Comparison of ENCODE assay signal across 8 cellular contexts in the genomic region with DNA sequence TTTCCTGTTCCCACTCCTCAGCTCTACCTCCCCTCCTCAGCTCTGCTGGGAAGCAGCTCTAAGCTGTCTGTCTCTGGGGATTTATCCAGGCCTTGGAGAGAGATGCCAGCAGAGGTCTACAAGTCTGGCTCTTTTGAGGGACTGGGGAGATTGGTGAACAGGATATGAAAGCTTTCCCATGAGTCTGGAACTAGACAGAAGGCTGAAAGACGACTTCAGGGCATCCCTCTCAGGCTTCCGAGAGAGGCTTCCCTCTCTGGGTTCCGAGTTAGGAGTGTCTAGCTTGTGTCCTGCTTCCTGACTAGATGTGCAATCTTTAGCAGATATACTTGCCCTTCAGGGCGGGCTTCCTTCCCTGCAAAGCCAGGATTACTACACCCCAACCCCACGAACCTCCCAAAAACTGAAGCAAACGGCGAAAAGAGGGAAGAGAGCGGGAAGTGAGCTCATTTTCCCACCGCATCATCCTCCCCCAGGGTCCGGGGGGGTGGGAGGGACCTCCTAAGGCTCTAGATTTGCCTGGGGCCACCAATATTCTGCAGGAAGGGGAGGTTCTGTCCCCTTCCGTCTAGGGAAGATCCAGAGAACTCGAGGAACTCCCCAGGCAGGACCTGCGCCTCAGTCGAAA. TPM values are rescaled to one million over a fixed set of nuclear protein-coding genes. Genes with fewer than 3 reads are reported as not detected.
DNase-seq lines count a peak whose midpoint lies in the region; TF ChIP-seq lines count a peak whose summit lies in the region.

No MANE protein-coding gene starts in this region.

- peak overlapping the region; percentile 86 for H3K27ac ChIP-seq in VCaP

- H3K27me3 Mint-ChIP-seq in nephron progenitor cell (ENCODE audit: low read depth, poor library complexity), result peaks cover 7% of the 10 kb centered on the region

- H3K36me3 Mint-ChIP-seq in nephron progenitor cell (ENCODE audit: low read depth), result peaks cover 9% of the 10 kb centered on the region

- TF ChIP-seq CTCF in GM10266 (IDR thresholded peaks at IDR 0.05; ENCODE audit: control insufficient read depth, insufficient read depth, low read depth, missing control alignments), result no peak
- TF ChIP-seq CTCF in VCaP (conservative IDR thresholded peaks at IDR 0.05), result no peak
- no peak for TF ChIP-seq CTCF in fibroblast of the aortic adventitia (IDR thresholded peaks at IDR 0.05; ENCODE audit: insufficient read depth, low read length)
- TF ChIP-seq CTCF in nephron progenitor cell (IDR thresholded peaks at IDR 0.05), result no peak

- H3K27ac Mint-ChIP-seq in nephron progenitor cell, result peak overlapping the region; percentile 60

- H3K4me1 Mint-ChIP-seq in nephron progenitor cell, result peaks cover 17% of the 10 kb centered on the region

- H3K4me3 ChIP-seq in fibroblast of the aortic adventitia (ENCODE audit: low read depth, low read length), result peak overlapping the region; percentile 86

- peak overlapping the region; percentile 99 for H3K4me3 Mint-ChIP-seq in nephron progenitor cell

- H3K9me3 Mint-ChIP-seq in nephron progenitor cell, result no peaks in the 10 kb centered on the region

- DNase-seq in AG08396 (ENCODE audit: low spot score) (peak; percentile 50), GM10266 (ENCODE audit: extremely low spot score) (peak; percentile 58), HS-5 (ENCODE audit: low read depth) (peak; percentile 29), fibroblast of the aortic adventitia (ENCODE audit: low read depth) (peak; percentile 58), nephron progenitor cell (no peak), NCI-H187 treated with DMSO at 0.1 percent for 48 hours (lab: John Stamatoyannopoulos, UW) (no peak), NCI-H1694 (lab: John Stamatoyannopoulos, UW) (no peak)

RNA-seq across cellular contexts. Expression of gene TMEM35B, which starts 0.6 kb away (rescaled TPM):
- 17.8 and 31.6 TPM in 2 replicates for total RNA-seq in fibroblast of the aortic adventitia (ENCODE audit: low replicate concordance)

RNA-seq across cellular contexts. Expression of gene ZMYM6, which starts 47.2 kb away (rescaled TPM):
- total RNA-seq in fibroblast of the aortic adventitia (ENCODE audit: low replicate concordance), result 11.8 and 24.6 TPM in 2 replicates

RNA-seq across cellular contexts. Expression of gene DLGAP3, which starts 55.1 kb away (rescaled TPM):
- total RNA-seq in fibroblast of the aortic adventitia (ENCODE audit: low replicate concordance), result not detected in 2 replicates

Comparison
In these comparisons a context has a peak if more than half of its experiments do, and no peak if none do; other contexts are left out.
1. DNase-seq: peak in AG08396 (single experiment), GM10266 (single experiment), HS-5 (single experiment) and fibroblast of the aortic adventitia (single experiment); none in nephron progenitor cell (single experiment), NCI-H187 treated with DMSO at 0.1 percent for 48 hours (single experiment) and NCI-H1694 (single experiment).